Comparison of ENCODE assay signal across 1 cellular context in genomic region chr3:173354124-173354523, GRCh38.
TF ChIP-seq lines count a peak whose summit lies in the region.

No MANE protein-coding gene starts in this region.

TF ChIP-seq in GM23338, 12 proteins besides CTCF, POLR2A, EP300 and RAD21 (continued from another document):
- TF ChIP-seq ZNF462 (CRISPR knock-in tag; IDR thresholded peaks at IDR 0.05), result no peak
- TF ChIP-seq CREB1 (CRISPR knock-in tag; IDR thresholded peaks at IDR 0.05; ENCODE audit: low read depth), result no peak
- no peak for TF ChIP-seq ZNF114 (CRISPR knock-in tag; IDR thresholded peaks at IDR 0.05)
- no peak for TF ChIP-seq ZNF331 (CRISPR knock-in tag; IDR thresholded peaks at IDR 0.05; ENCODE audit: low read depth)
- no peak for TF ChIP-seq JUNB (IDR thresholded peaks at IDR 0.05; ENCODE audit: unreplicated experiment)
- no peak for TF ChIP-seq EZH2phosphoT487 (IDR thresholded peaks at IDR 0.05; ENCODE audit: unreplicated experiment)
- no peak for TF ChIP-seq ETS1 (IDR thresholded peaks at IDR 0.05)
- no peak for TF ChIP-seq NANOG (IDR thresholded peaks at IDR 0.05; ENCODE audit: borderline replicate concordance)
